8 cellular contexts compared by ENCODE assay signal in genomic region chr20:43457640-43458421, GRCh38. TPM values are rescaled to one million over a fixed set of nuclear protein-coding genes. Genes with fewer than 3 reads are reported as not detected.
DNase-seq lines count a peak whose midpoint lies in the region; ATAC-seq, FAIRE-seq and TF ChIP-seq lines count a peak whose summit lies in the region.

TSS of gene SRSF6 (plus strand) at chr20:43457896. CDS start at chr20:43458034, 138 bp downstream.

- peak; percentile 74 for FAIRE-seq in urothelium cell line (lab: Jason Lieb, UNC)

- TF ChIP-seq POLR2A in GM15510 (IDR thresholded peaks at IDR 0.05; ENCODE audit: borderline replicate concordance, extremely low read depth, insufficient read length), result peak; percentile 99

- peak within 1 kb of the TSS; percentile 96 for H3K27ac Mint-ChIP-seq in T-helper 17 cell

- peaks cover 8% of the 10 kb centered on the region for H3K36me3 Mint-ChIP-seq in T-helper 17 cell (ENCODE audit: low read depth)

- intact Hi-C loops in left ventricle myocardium superior (cut with micrococcal nuclease), result no loop called here

- peak; percentile 85 for ATAC-seq in HG02840 (IDR thresholded peaks at IDR 0.05; ENCODE audit: low FRiP score, unreplicated experiment)
- ATAC-seq in T-helper 17 cell, result peak; percentile 86
- ATAC-seq in left ventricle myocardium superior, result peak; percentile 98

- peak; percentile 91 for DNase-seq in NCI-H1436 (lab: John Stamatoyannopoulos, UW)
- DNase-seq in T-helper 17 cell, result peak; percentile 84 to 90 (median 87)
- DNase-seq in amygdala (lab: John Stamatoyannopoulos, UW), result peak; percentile 67 to 98 (median 92)
- DNase-seq in left ventricle myocardium superior, result peak; percentile 98
- peak; percentile 63 for DNase-seq in pulmonary artery endothelial cell (ENCODE audit: low read depth, low spot score)
- peak; percentile 97 for DNase-seq in urothelium cell line (ENCODE audit: low spot score)

- H3K4me1 Mint-ChIP-seq in T-helper 17 cell, result peaks cover 22% of the 10 kb centered on the region

- peak within 1 kb of the TSS; percentile 90 for H3K4me3 Mint-ChIP-seq in T-helper 17 cell

- H3K27me3 Mint-ChIP-seq in T-helper 17 cell, result peaks cover 14% of the 10 kb centered on the region

- no peaks in the 10 kb centered on the region for H3K9me3 ChIP-seq in T-helper 17 cell (ENCODE audit: control insufficient read depth, low read length, poor library complexity, severe bottlenecking)

RNA-seq across cellular contexts. Expression of gene SRSF6, which starts in this region (rescaled TPM):
- total RNA-seq in T-helper 17 cell (100 to 1,000 TPM; 257 to 285 TPM), left ventricle myocardium superior (56.5 TPM), pulmonary artery endothelial cell (53.7 and 55.8 TPM in 2 replicates)

Comparison
In these comparisons a context has a peak if more than half of its experiments do, and no peak if none do; other contexts are left out.
1. Peak in every context shown above with its lines: DNase-seq and ATAC-seq.